15 cellular contexts compared by ENCODE assay signal in the genomic region with DNA sequence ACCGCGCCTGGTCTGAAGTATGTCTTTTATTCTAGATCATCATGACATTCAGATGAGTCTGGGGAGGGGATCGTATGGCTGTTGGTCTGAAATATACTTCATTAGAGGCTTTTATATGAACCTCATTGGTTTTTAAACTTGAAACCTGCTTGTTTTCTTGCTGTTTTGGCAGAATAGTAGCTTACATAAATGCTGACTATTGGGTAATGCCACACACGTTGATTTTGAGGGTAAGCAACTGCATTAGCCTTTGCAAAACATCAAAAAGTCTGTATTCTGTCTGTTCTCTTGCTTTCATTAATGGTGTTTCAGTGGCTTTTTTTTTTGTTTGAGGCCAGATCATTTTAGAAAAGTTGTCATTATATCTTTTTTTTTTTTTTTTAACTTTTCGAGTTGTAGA. TPM values are rescaled to one million over a fixed set of nuclear protein-coding genes. Genes with fewer than 3 reads are reported as not detected.
DNase-seq lines count a peak whose midpoint lies in the region; ATAC-seq, FAIRE-seq and TF ChIP-seq lines count a peak whose summit lies in the region.
"Had no signal": no experiment of that assay in that cellular context is flagged by ENCODE, and none has a peak within 500 bp of the region (broad histone marks: within the 10 kb centered on the region; RNA-seq: fewer than 3 reads in every experiment).

No MANE protein-coding gene starts in this region.

- H3K9me3 ChIP-seq in HepG2 (ENCODE audit: low read length) (no peaks in the 10 kb centered on the region), right lobe of liver (no peaks in the 10 kb centered on the region), T-helper 17 cell (ENCODE audit: control insufficient read depth, low read length, poor library complexity, severe bottlenecking) (no peaks in the 10 kb centered on the region)
- H3K9me3 ChIP-seq: Caco-2 had no signal

- H3K27me3 ChIP-seq in HepG2 (ENCODE audit: control insufficient read depth in 1 of 2, insufficient read depth in 2 of 2, low read length in 2 of 2) = no peaks in the 10 kb centered on the region
- H3K27me3 ChIP-seq in right lobe of liver = no peaks in the 10 kb centered on the region

- ATAC-seq in HepG2 (no peak), right lobe of liver (no peak), T-helper 17 cell (no peak), GM21447 (IDR thresholded peaks at IDR 0.05; ENCODE audit: unreplicated experiment) (no peak), HG02870 (IDR thresholded peaks at IDR 0.05; ENCODE audit: unreplicated experiment) (no peak)

- TF ChIP-seq EP300 in HepG2 (IDR thresholded peaks at IDR 0.05; ENCODE audit: low read depth in 2 of 2, low read length in 2 of 2) = no peak
- no peak for TF ChIP-seq EP300 in HepG2 (CRISPR knock-in tag; IDR thresholded peaks at IDR 0.05; ENCODE audit: borderline replicate concordance)

- CTCF ChIA-PET in HepG2 (lab: Yijun Ruan, JAX; ENCODE audit: low intra/inter-chr PET ratio, low total read pairs) = no interaction called here

- no peak for TF ChIP-seq RAD21 in HepG2 (CRISPR knock-in tag; IDR thresholded peaks at IDR 0.05)

- no peak for DNase-seq in HepG2 (ENCODE audit: low spot score)
- DNase-seq in right lobe of liver = no peak
- DNase-seq in T-helper 17 cell = no peak
- peak; percentile 15 for DNase-seq in fibroblast of peridontal ligament (ENCODE audit: extremely low read depth)
- no peak for DNase-seq in foreskin fibroblast
- no peak for DNase-seq in CD14-positive monocyte (ENCODE audit: low spot score)
- DNase-seq: Caco-2; CD8-positive, alpha-beta memory T cell; DND-41; GDM1; GOT3; H9 had no signal

- no peak for TF ChIP-seq POLR2A in HepG2 (IDR thresholded peaks at IDR 0.05; ENCODE audit: insufficient read depth in 1 of 2, low read depth in 2 of 2, low read length in 2 of 2)
- TF ChIP-seq POLR2A in right lobe of liver (IDR thresholded peaks at IDR 0.05) = no peak

- H3K27ac ChIP-seq in HepG2 (ENCODE audit: extremely low read length, insufficient read depth, low read length) (no peak overlapping the region), right lobe of liver (no peak overlapping the region)

- TF ChIP-seq CTCF in HepG2 (CRISPR knock-in tag; IDR thresholded peaks at IDR 0.05) (no peak), right lobe of liver (IDR thresholded peaks at IDR 0.05) (no peak), foreskin fibroblast (IDR thresholded peaks at IDR 0.05; ENCODE audit: low read depth, low read length) (no peak), CD14-positive monocyte (IDR thresholded peaks at IDR 0.05) (no peak)

- peak overlapping the region; percentile 14 for H3K27ac Mint-ChIP-seq in T-helper 17 cell
- H3K27ac Mint-ChIP-seq in CD14-positive monocyte = peak overlapping the region in 1 of 7 donors; percentile 20
- H3K27ac Mint-ChIP-seq: CD8-positive, alpha-beta memory T cell; H9 had no signal

- no peak overlapping the region for H2AFZ ChIP-seq in HepG2 (ENCODE audit: low read length)

- H3K27me3 Mint-ChIP-seq in T-helper 17 cell (no peaks in the 10 kb centered on the region), CD14-positive monocyte (ENCODE audit: low read depth in 3 of 3) (peaks cover 0 to 2% (median 0%) of the 10 kb centered on the region in 3 donors)
- H3K27me3 Mint-ChIP-seq: CD8-positive, alpha-beta memory T cell had no signal

- H4K20me1 ChIP-seq in HepG2 (ENCODE audit: insufficient read depth, low read length) = no peaks in the 10 kb centered on the region

- no TSS peak for BruUV-seq in HepG2 (replicated peaks; lab: Mats Ljungman, UMichigan)

- POLR2A ChIA-PET in HepG2 (lab: Yijun Ruan, JAX) = interaction anchor here (2.9 kb wide), 1 partner anchor 14 kb away, joined by 8 read pairs; the partner anchor contains the start of genes C2CD3 and PPME1

- H3K9ac ChIP-seq in HepG2 (ENCODE audit: insufficient read depth, low read depth, low read length) = no peak overlapping the region

- H3K4me3 Mint-ChIP-seq in T-helper 17 cell (no peak overlapping the region), CD14-positive monocyte (no peak overlapping the region)
- H3K4me3 Mint-ChIP-seq: CD8-positive, alpha-beta memory T cell; H9 had no signal

- intact Hi-C loops in HepG2 (cut with micrococcal nuclease; ENCODE audit: unreplicated experiment) (no loop called here), right lobe of liver (cut with DNase I) (no loop called here), CD14-positive monocyte (cut with micrococcal nuclease) (no loop called here)

- in situ Hi-C loops in HepG2 (cut with HindIII; ENCODE audit: extremely low pct_ligation_motif_present, low pct_unique_long_range_greater_than_20kb) = no loop called here

- no peak for FAIRE-seq in HepG2 (lab: Jason Lieb, UNC)
- FAIRE-seq: HTR-8/SVneo had no signal

- no peak overlapping the region for H3K4me2 ChIP-seq in HepG2 (ENCODE audit: low read depth, low read length)

- H3K79me2 ChIP-seq in HepG2 (ENCODE audit: insufficient read depth, low read length) = peaks cover 43% of the 10 kb centered on the region

- 93% methylated on average over 5 of the region's 5 CpGs for WGBS in HepG2 (ENCODE audit: low lambda C conversion rate)
- 72% methylated on average over 5 of the region's 5 CpGs for WGBS in right lobe of liver (ENCODE audit: insufficient coverage, low coverage, low lambda C conversion rate, missing lambda C conversion rate)

- H3K36me3 Mint-ChIP-seq in T-helper 17 cell (ENCODE audit: low read depth) (peaks cover 4% of the 10 kb centered on the region), CD14-positive monocyte (peaks cover 7 to 13% of the 10 kb centered on the region in 2 donors)

- peaks cover 0 to 22% of the 10 kb centered on the region in 2 experiments; a peak in 1 of 5 replicates for H3K36me3 ChIP-seq in HepG2 (replicated peaks in 1 of 2; ENCODE audit: control insufficient read depth in 1 of 2, insufficient read depth in 2 of 2, low read length in 2 of 2)
- H3K36me3 ChIP-seq in right lobe of liver = no peaks in the 10 kb centered on the region

- H3K4me3 ChIP-seq in HepG2 (replicated peaks in 1 of 3; ENCODE audit: insufficient read depth in 1 of 3, low read depth in 2 of 3, low read length in 3 of 3) (no peak overlapping the region), right lobe of liver (no peak overlapping the region), foreskin fibroblast (ENCODE audit: low read depth in 1 of 2, low read length in 2 of 2) (no peak overlapping the region)

- H3K9me3 Mint-ChIP-seq in CD14-positive monocyte = no peaks in the 10 kb centered on the region

- H3K4me1 Mint-ChIP-seq in T-helper 17 cell (peaks cover 11% of the 10 kb centered on the region), CD14-positive monocyte (peaks cover 3% of the 10 kb centered on the region)
- H3K4me1 Mint-ChIP-seq: H9 had no signal

- no peaks in the 10 kb centered on the region for H3K4me1 ChIP-seq in HepG2 (ENCODE audit: insufficient read depth, low read length)
- no peaks in the 10 kb centered on the region for H3K4me1 ChIP-seq in right lobe of liver

RNA-seq across cellular contexts. Expression of gene PPME1, which starts 14.2 kb away (rescaled TPM):
- 31.3 TPM in 2 replicates for total RNA-seq in HepG2 (2016; rRNA removed; fragmentation: Illumina TruSeq; extraction: Trizol)
- 7.4 and 7.8 TPM in 2 replicates for total RNA-seq in HepG2 (2016; cell fraction: cytosol; rRNA removed; fragmentation: Illumina TruSeq; extraction: Trizol; ENCODE audit: low read depth)
- 26.7 and 30.7 TPM in 2 replicates for total RNA-seq in HepG2 (2016; cell fraction: insoluble cytoplasmic fraction; rRNA removed; fragmentation: Illumina TruSeq; extraction: Trizol)
- 14.4 and 14.9 TPM in 2 replicates for total RNA-seq in HepG2 (2016; cell fraction: membrane; rRNA removed; fragmentation: Illumina TruSeq; extraction: Trizol)
- total RNA-seq in HepG2 (2016; cell fraction: nucleus; rRNA removed; fragmentation: Illumina TruSeq; extraction: Trizol) = 25.1 and 28.0 TPM in 2 replicates
- 44.2 and 56.0 TPM in 2 replicates for polyA plus RNA-seq in HepG2 (2011; rRNA removed)
- 50.5 and 57.4 TPM in 2 replicates for polyA plus RNA-seq in HepG2 (2011; cell fraction: cytosol; rRNA removed)
- 50.6 and 58.0 TPM in 2 replicates for polyA plus RNA-seq in HepG2 (2011; cell fraction: nucleus; rRNA removed)
- 32.9 and 37.6 TPM in 2 replicates for polyA plus RNA-seq in HepG2 (2012)
- 5.2 and 5.8 TPM in 2 replicates for polyA plus RNA-seq in HepG2 (2016; cell fraction: cytosol; fragmentation: Illumina TruSeq; extraction: Trizol; ENCODE audit: low read depth)
- polyA plus RNA-seq in HepG2 (2016; cell fraction: insoluble cytoplasmic fraction; fragmentation: Illumina TruSeq; extraction: Trizol; ENCODE audit: low read depth) = 38.0 and 47.1 TPM in 2 replicates
- 11.3 and 14.1 TPM in 2 replicates for polyA plus RNA-seq in HepG2 (2016; cell fraction: membrane; fragmentation: Illumina TruSeq; extraction: Trizol; ENCODE audit: low read depth)
- polyA plus RNA-seq in HepG2 (2016; cell fraction: nucleus; fragmentation: Illumina TruSeq; extraction: Trizol; ENCODE audit: insufficient read depth, low read depth) = 36.6 and 41.2 TPM in 2 replicates
- 59.3 and 103 TPM in 2 replicates for polyA minus RNA-seq in HepG2 (2011; rRNA and poly(A)+ RNA removed; ENCODE audit: low replicate concordance)
- 34.3 and 38.3 TPM in 2 replicates for polyA minus RNA-seq in HepG2 (2011; cell fraction: cytosol; rRNA and poly(A)+ RNA removed)
- 65.1 and 67.1 TPM in 2 replicates for polyA minus RNA-seq in HepG2 (2011; cell fraction: nucleus; rRNA and poly(A)+ RNA removed)
- total RNA-seq in right lobe of liver = 10 to 100 TPM in 5 of 6 experiments, 1 to 10 TPM in 1; 8.9 to 18.9 (median 13.0) TPM
- total RNA-seq in T-helper 17 cell = 10 to 100 TPM; 15.3 to 17.8 TPM
- 1 to 10 TPM; 5.2 to 8.9 TPM for polyA plus RNA-seq in CD14-positive monocyte

RNA-seq across cellular contexts. Expression of gene C2CD3, which starts 14.5 kb away (rescaled TPM):
- total RNA-seq in HepG2 (2016; rRNA removed; fragmentation: Illumina TruSeq; extraction: Trizol) (6.4 and 8.0 TPM in 2 replicates), right lobe of liver (1 to 10 TPM; 4.8 to 9.6 (median 7.4) TPM), T-helper 17 cell (10 to 100 TPM; 35.5 to 37.1 TPM)
- total RNA-seq in HepG2 (2016; cell fraction: cytosol; rRNA removed; fragmentation: Illumina TruSeq; extraction: Trizol; ENCODE audit: low read depth) = 3.9 and 4.0 TPM in 2 replicates
- 6.5 and 9.9 TPM in 2 replicates for total RNA-seq in HepG2 (2016; cell fraction: insoluble cytoplasmic fraction; rRNA removed; fragmentation: Illumina TruSeq; extraction: Trizol)
- 6.9 and 8.1 TPM in 2 replicates for total RNA-seq in HepG2 (2016; cell fraction: membrane; rRNA removed; fragmentation: Illumina TruSeq; extraction: Trizol)
- total RNA-seq in HepG2 (2016; cell fraction: nucleus; rRNA removed; fragmentation: Illumina TruSeq; extraction: Trizol) = 12.7 and 13.2 TPM in 2 replicates
- polyA plus RNA-seq in HepG2 (2011; rRNA removed) (5.5 and 6.2 TPM in 2 replicates), CD14-positive monocyte (1 to 10 TPM in 1 of 2 donors, under 1 TPM in 1; 0.87 to 2.9 TPM)
- polyA plus RNA-seq in HepG2 (2011; cell fraction: cytosol; rRNA removed) = 3.1 and 3.6 TPM in 2 replicates
- polyA plus RNA-seq in HepG2 (2011; cell fraction: nucleus; rRNA removed) = 6.4 and 6.5 TPM in 2 replicates
- polyA plus RNA-seq in HepG2 (2012) = 5.9 and 6.5 TPM in 2 replicates
- polyA plus RNA-seq in HepG2 (2016; cell fraction: cytosol; fragmentation: Illumina TruSeq; extraction: Trizol; ENCODE audit: low read depth) = 4.6 and 6.1 TPM in 2 replicates
- 8.1 and 10.7 TPM in 2 replicates for polyA plus RNA-seq in HepG2 (2016; cell fraction: insoluble cytoplasmic fraction; fragmentation: Illumina TruSeq; extraction: Trizol; ENCODE audit: low read depth)
- polyA plus RNA-seq in HepG2 (2016; cell fraction: membrane; fragmentation: Illumina TruSeq; extraction: Trizol; ENCODE audit: low read depth) = 7.1 and 8.2 TPM in 2 replicates
- polyA plus RNA-seq in HepG2 (2016; cell fraction: nucleus; fragmentation: Illumina TruSeq; extraction: Trizol; ENCODE audit: insufficient read depth, low read depth) = 12.8 and 14.8 TPM in 2 replicates
- 19.1 and 127 TPM in 2 replicates for polyA minus RNA-seq in HepG2 (2011; rRNA and poly(A)+ RNA removed; ENCODE audit: low replicate concordance)
- polyA minus RNA-seq in HepG2 (2011; cell fraction: cytosol; rRNA and poly(A)+ RNA removed) = 5.9 and 7.7 TPM in 2 replicates
- 20.1 and 22.3 TPM in 2 replicates for polyA minus RNA-seq in HepG2 (2011; cell fraction: nucleus; rRNA and poly(A)+ RNA removed)
